Comparison of ENCODE assay signal across 7 cellular contexts in genomic region chr1:48202030-48202752, GRCh38. TPM values are rescaled to one million over a fixed set of nuclear protein-coding genes. Genes with fewer than 3 reads are reported as not detected.
A peak's percentile ranks its signal among the peaks of the same experiment; 100 is the strongest.
DNase-seq lines count a peak whose midpoint lies in the region; TF ChIP-seq lines count a peak whose summit lies in the region.

No MANE protein-coding gene starts in this region.

- H3K79me2 ChIP-seq in OCI-LY3 (ENCODE audit: low read length) = no peaks in the 10 kb centered on the region
- H3K79me2 ChIP-seq in neural progenitor cell (ENCODE audit: low read depth) = no peaks in the 10 kb centered on the region

- H3K4me3 ChIP-seq in OCI-LY3 (ENCODE audit: low read length) = no peak overlapping the region
- no peak overlapping the region for H3K4me3 ChIP-seq in neural progenitor cell
- no peak overlapping the region for H3K4me3 ChIP-seq in testis

- H3K4me1 Mint-ChIP-seq in neural progenitor cell = no peaks in the 10 kb centered on the region

- H3K9ac ChIP-seq in OCI-LY3 (ENCODE audit: low read length) (no peak overlapping the region), neural progenitor cell (no peak overlapping the region)

- peak; percentile 76 for TF ChIP-seq CTCF in GM12872 (IDR thresholded peaks at IDR 0.05; ENCODE audit: insufficient read depth, low read depth, low read length)
- TF ChIP-seq CTCF in OCI-LY3 (IDR thresholded peaks at IDR 0.05; ENCODE audit: low read depth, low read length) = peak; percentile 70
- peak; percentile 90 for TF ChIP-seq CTCF in neural progenitor cell (IDR thresholded peaks at IDR 0.05)
- peak; percentile 54 to 92 (median 87) for TF ChIP-seq CTCF in testis (IDR thresholded peaks at IDR 0.05)

- H3K36me3 Mint-ChIP-seq in neural progenitor cell = no peaks in the 10 kb centered on the region

- H3K36me3 ChIP-seq in OCI-LY3 (replicated peaks; ENCODE audit: low read depth, low read length) (no peaks in the 10 kb centered on the region), neural progenitor cell (no peaks in the 10 kb centered on the region), testis (ENCODE audit: low read depth, missing control alignments) (no peaks in the 10 kb centered on the region)

- H3K27me3 ChIP-seq in OCI-LY3 (ENCODE audit: low read depth, low read length) = no peaks in the 10 kb centered on the region
- no peaks in the 10 kb centered on the region for H3K27me3 ChIP-seq in neural progenitor cell
- H3K27me3 ChIP-seq in testis = no peaks in the 10 kb centered on the region

- H3K9me3 Mint-ChIP-seq in neural progenitor cell = no peaks in the 10 kb centered on the region

- TF ChIP-seq POLR2A in testis (IDR thresholded peaks at IDR 0.05) = no peak

- H3K9me3 ChIP-seq in OCI-LY3 (ENCODE audit: insufficient read depth, low read length) = no peaks in the 10 kb centered on the region
- H3K9me3 ChIP-seq in neural progenitor cell (ENCODE audit: low read depth) = no peaks in the 10 kb centered on the region
- no peaks in the 10 kb centered on the region for H3K9me3 ChIP-seq in testis

- no peak overlapping the region for H3K4me3 Mint-ChIP-seq in neural progenitor cell

- no peak overlapping the region for H3K4me2 ChIP-seq in OCI-LY3 (ENCODE audit: low read length)
- H3K4me2 ChIP-seq in neural progenitor cell = no peak overlapping the region

- 30 to 34% methylated on average over 7 of the region's 7 CpGs for WGBS in testis, 2 donors

- intact Hi-C loops in testis (cut with DNase I; ENCODE audit: low total_unique reads) = no loop called here

- DNase-seq in HuH-7.5 (ENCODE audit: low spot score) = peak; percentile 39
- DNase-seq in activated T-cell treated with anti-CD3 and anti-CD28 coated beads for 4 hours = peak; percentile 40
- peak; percentile 80 for DNase-seq in fibroblast of peridontal ligament (ENCODE audit: extremely low read depth)
- DNase-seq in neural progenitor cell (ENCODE audit: low spot score) = peak; percentile 74
- peak; percentile 78 for DNase-seq in testis

- H3K27ac Mint-ChIP-seq in neural progenitor cell = no peak overlapping the region

- no peak overlapping the region for H2AFZ ChIP-seq in OCI-LY3 (ENCODE audit: low read depth, low read length)
- no peak overlapping the region for H2AFZ ChIP-seq in neural progenitor cell (replicated peaks)

- H3K27me3 Mint-ChIP-seq in neural progenitor cell (ENCODE audit: insufficient read depth, low read depth) = no peaks in the 10 kb centered on the region

- H4K20me1 ChIP-seq in OCI-LY3 (ENCODE audit: insufficient read depth, low read length) (no peaks in the 10 kb centered on the region), neural progenitor cell (ENCODE audit: low read depth) (no peaks in the 10 kb centered on the region)

- H3K27ac ChIP-seq in OCI-LY3 (ENCODE audit: low read length) = no peak overlapping the region
- no peak overlapping the region for H3K27ac ChIP-seq in neural progenitor cell
- H3K27ac ChIP-seq in testis = no peak overlapping the region

- H3F3A ChIP-seq in neural progenitor cell (ENCODE audit: low read depth) = no peaks in the 10 kb centered on the region

- no peaks in the 10 kb centered on the region for H3K4me1 ChIP-seq in OCI-LY3 (ENCODE audit: low read length)
- no peaks in the 10 kb centered on the region for H3K4me1 ChIP-seq in neural progenitor cell
- H3K4me1 ChIP-seq in testis = no peaks in the 10 kb centered on the region

RNA-seq across cellular contexts. Expression of gene SLC5A9, which starts 20.3 kb away (rescaled TPM):
- not detected in 2 replicates for total RNA-seq in neural progenitor cell (ENCODE audit: low replicate concordance)
- 1 to 10 TPM; 1.4 to 3.0 TPM for total RNA-seq in testis
- polyA plus RNA-seq in testis (ENCODE audit: insufficient read depth, low read depth, low replicate concordance) = 2.3 TPM
